14 cellular contexts compared by ENCODE assay signal in the genomic region with DNA sequence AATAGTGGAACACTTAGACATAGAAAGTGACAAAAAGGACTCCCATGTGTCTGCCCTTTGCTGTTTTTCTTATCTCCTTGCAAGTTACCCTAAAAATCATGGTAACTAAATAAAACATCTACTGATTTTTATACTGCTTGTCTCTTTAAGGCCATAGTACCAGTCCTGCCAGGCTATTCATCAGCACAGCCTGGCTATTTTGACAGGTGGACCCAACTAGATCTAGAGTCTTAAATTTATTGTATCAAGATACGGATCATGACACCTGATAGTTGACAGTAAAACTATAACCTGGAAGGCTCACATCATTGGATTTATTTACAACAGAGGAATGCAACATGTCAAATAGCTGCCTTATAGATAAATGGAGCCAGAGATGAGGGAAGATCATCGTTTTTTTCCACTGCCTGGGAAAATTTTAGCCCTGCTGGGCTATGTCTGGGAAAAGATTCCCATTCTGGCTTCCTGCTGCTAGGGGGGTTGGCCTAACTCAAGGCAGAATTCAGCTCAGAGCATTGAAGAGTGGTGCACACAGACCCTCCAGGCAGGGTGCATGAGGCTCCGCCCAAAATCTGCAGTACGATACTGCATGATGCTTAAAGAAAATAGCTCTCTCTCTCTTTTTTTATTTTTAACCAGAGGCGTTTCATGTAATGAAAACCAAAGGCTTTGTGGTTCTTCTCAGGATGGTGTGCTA.
"Had no signal": no experiment of that assay in that cellular context is flagged by ENCODE, and none has a peak within 500 bp of the region (broad histone marks: within the 10 kb centered on the region; RNA-seq: fewer than 3 reads in every experiment).

No MANE protein-coding gene starts in this region.

- H3K27ac ChIP-seq: sigmoid colon, spleen, suprapubic skin had no signal

- FAIRE-seq: endometrium, kidney had no signal

- H3K4me3 ChIP-seq: sigmoid colon, spleen, suprapubic skin had no signal

- H3K27me3 ChIP-seq: sigmoid colon, spleen, suprapubic skin had no signal

- ATAC-seq: activated CD8-positive, alpha-beta T cell treated with anti-CD3 and anti-CD28 coated beads for 36 hours; activated T-cell treated with anti-CD3 and anti-CD28 coated beads, Interleukin-2, amount 50 U/mL, for 4 hours; esophagus mucosa had no signal

- H3K36me3 ChIP-seq: sigmoid colon, spleen, suprapubic skin had no signal

- DNase-seq: activated CD4-positive, alpha-beta T cell treated with anti-CD3 and anti-CD28 coated beads for 4 hours; activated CD8-positive, alpha-beta T cell treated with anti-CD3 and anti-CD28 coated beads for 36 hours; activated effector memory CD4-positive, alpha-beta T cell treated with Interleukin-2 at 50 U/mL for 16 hours; activated naive CD4-positive, alpha-beta T cell treated with anti-CD3 and anti-CD28 coated beads, Interleukin-2, amount 50 U/mL, for 16 hours; activated T-cell treated with anti-CD3 and anti-CD28 coated beads, Interleukin-2, amount 50 U/mL, for 4 hours; hypothalamus; kidney; nephron progenitor cell; sigmoid colon; spleen; trophoblast cell had no signal

- H3K4me1 ChIP-seq: spleen, suprapubic skin had no signal

- H3K9me3 ChIP-seq: sigmoid colon, suprapubic skin had no signal
